ENCODE assay signal across 1 cellular context in genomic region chr16:89490386-89491237, GRCh38.
TF ChIP-seq lines count a peak whose summit lies in the region.

TSS of gene ANKRD11 (minus strand) at chr16:89490561. CDS start at chr16:89317019, 173,542 bp downstream.

TF ChIP-seq in HepG2, 621 proteins besides CTCF, POLR2A, EP300 and RAD21 (continued from another document and continues in another):
- TF ChIP-seq, protein P1, sequence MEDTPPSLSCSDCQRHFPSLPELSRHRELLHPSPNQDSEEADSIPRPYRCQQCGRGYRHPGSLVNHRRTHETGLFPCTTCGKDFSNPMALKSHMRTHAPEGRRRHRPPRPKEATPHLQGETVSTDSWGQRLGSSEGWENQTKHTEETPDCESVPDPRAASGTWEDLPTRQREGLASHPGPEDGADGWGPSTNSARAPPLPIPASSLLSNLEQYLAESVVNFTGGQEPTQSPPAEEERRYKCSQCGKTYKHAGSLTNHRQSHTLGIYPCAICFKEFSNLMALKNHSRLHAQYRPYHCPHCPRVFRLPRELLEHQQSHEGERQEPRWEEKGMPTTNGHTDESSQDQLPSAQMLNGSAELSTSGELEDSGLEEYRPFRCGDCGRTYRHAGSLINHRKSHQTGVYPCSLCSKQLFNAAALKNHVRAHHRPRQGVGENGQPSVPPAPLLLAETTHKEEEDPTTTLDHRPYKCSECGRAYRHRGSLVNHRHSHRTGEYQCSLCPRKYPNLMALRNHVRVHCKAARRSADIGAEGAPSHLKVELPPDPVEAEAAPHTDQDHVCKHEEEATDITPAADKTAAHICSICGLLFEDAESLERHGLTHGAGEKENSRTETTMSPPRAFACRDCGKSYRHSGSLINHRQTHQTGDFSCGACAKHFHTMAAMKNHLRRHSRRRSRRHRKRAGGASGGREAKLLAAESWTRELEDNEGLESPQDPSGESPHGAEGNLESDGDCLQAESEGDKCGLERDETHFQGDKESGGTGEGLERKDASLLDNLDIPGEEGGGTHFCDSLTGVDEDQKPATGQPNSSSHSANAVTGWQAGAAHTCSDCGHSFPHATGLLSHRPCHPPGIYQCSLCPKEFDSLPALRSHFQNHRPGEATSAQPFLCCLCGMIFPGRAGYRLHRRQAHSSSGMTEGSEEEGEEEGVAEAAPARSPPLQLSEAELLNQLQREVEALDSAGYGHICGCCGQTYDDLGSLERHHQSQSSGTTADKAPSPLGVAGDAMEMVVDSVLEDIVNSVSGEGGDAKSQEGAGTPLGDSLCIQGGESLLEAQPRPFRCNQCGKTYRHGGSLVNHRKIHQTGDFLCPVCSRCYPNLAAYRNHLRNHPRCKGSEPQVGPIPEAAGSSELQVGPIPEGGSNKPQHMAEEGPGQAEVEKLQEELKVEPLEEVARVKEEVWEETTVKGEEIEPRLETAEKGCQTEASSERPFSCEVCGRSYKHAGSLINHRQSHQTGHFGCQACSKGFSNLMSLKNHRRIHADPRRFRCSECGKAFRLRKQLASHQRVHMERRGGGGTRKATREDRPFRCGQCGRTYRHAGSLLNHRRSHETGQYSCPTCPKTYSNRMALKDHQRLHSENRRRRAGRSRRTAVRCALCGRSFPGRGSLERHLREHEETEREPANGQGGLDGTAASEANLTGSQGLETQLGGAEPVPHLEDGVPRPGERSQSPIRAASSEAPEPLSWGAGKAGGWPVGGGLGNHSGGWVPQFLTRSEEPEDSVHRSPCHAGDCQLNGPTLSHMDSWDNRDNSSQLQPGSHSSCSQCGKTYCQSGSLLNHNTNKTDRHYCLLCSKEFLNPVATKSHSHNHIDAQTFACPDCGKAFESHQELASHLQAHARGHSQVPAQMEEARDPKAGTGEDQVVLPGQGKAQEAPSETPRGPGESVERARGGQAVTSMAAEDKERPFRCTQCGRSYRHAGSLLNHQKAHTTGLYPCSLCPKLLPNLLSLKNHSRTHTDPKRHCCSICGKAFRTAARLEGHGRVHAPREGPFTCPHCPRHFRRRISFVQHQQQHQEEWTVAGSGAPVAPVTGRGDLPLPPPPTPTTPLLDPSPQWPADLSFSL (CRISPR knock-in tag; IDR thresholded peaks at IDR 0.05): no peak
- TF ChIP-seq ZNF138 (CRISPR knock-in tag; IDR thresholded peaks at IDR 0.05; ENCODE audit: low read depth) (peak; percentile 49; the same call in 1 of the 2 replicates), ZBTB44 (CRISPR knock-in tag; IDR thresholded peaks at IDR 0.05) (peak; percentile 67; the same call in 1 of the 2 replicates), ZNF253 (CRISPR knock-in tag; IDR thresholded peaks at IDR 0.05; ENCODE audit: borderline replicate concordance) (no peak), MYPOP (CRISPR knock-in tag; IDR thresholded peaks at IDR 0.05) (no peak), ZSCAN21 (CRISPR knock-in tag; IDR thresholded peaks at IDR 0.05; ENCODE audit: borderline replicate concordance) (peak; percentile 47; the same call in 1 of the 2 replicates), ZNF777 (CRISPR knock-in tag; IDR thresholded peaks at IDR 0.05) (peak; percentile 99), ZNF510 (CRISPR knock-in tag; IDR thresholded peaks at IDR 0.05; ENCODE audit: low read depth) (0 out of 2 replicates have a peak, but pooled peaks have one; percentile 71), ZBTB49 (CRISPR knock-in tag; IDR thresholded peaks at IDR 0.05; ENCODE audit: borderline replicate concordance) (no peak; the same call in 1 of the 2 replicates), JUN (CRISPR knock-in tag; IDR thresholded peaks at IDR 0.05) (no peak), ZNF781 (CRISPR knock-in tag; IDR thresholded peaks at IDR 0.05; ENCODE audit: borderline replicate concordance, not compliant biosample characterization) (no peak), NBN (conservative IDR thresholded peaks at IDR 0.05) (no peak), SP4 (CRISPR knock-in tag; IDR thresholded peaks at IDR 0.05) (peak; percentile 81), ZNF205 (CRISPR knock-in tag; IDR thresholded peaks at IDR 0.05) (no peak; the same call in 1 of the 2 replicates), MIXL1 (CRISPR knock-in tag; IDR thresholded peaks at IDR 0.05) (peak; percentile 75), MBD4 (IDR thresholded peaks at IDR 0.05; ENCODE audit: borderline replicate concordance, low read length) (no peak), FOXK2 (IDR thresholded peaks at IDR 0.05) (peak; percentile 87), TFE3 (CRISPR knock-in tag; IDR thresholded peaks at IDR 0.05) (peak; percentile 3; the same call in 1 of the 2 replicates), ZNF75D (CRISPR knock-in tag; IDR thresholded peaks at IDR 0.05; ENCODE audit: borderline replicate concordance) (no peak), SUZ12 (IDR thresholded peaks at IDR 0.05; ENCODE audit: low read depth, low read length) (no peak), ASH2L (IDR thresholded peaks at IDR 0.05; ENCODE audit: insufficient read length, low read depth, low read length) (peak; percentile 97), ZNF136 (CRISPR knock-in tag; IDR thresholded peaks at IDR 0.05; ENCODE audit: low read depth) (no peak; the same call in 1 of the 2 replicates), NFRKB (IDR thresholded peaks at IDR 0.05) (no peak), ZNF607 (CRISPR knock-in tag; IDR thresholded peaks at IDR 0.05; ENCODE audit: borderline replicate concordance) (peak; percentile 72), RELA (CRISPR knock-in tag; IDR thresholded peaks at IDR 0.05) (no peak; the same call in 1 of the 2 replicates), CENPBD1 (CRISPR knock-in tag; IDR thresholded peaks at IDR 0.05; ENCODE audit: borderline replicate concordance, low read depth) (no peak), ZNF549 (CRISPR knock-in tag; IDR thresholded peaks at IDR 0.05) (no peak), ZNF576 (CRISPR knock-in tag; IDR thresholded peaks at IDR 0.05) (peak; percentile 84; the same call in 1 of the 2 replicates), POLR2G (IDR thresholded peaks at IDR 0.05; ENCODE audit: low read depth, low read length) (peak; percentile 86), NR2F2 (IDR thresholded peaks at IDR 0.05; ENCODE audit: borderline replicate concordance, low read depth) (no peak; the same call in 1 of the 2 replicates), ATF7-NPFF (CRISPR knock-in tag; IDR thresholded peaks at IDR 0.05; ENCODE audit: low read depth) (peak; percentile 80), LCORL (IDR thresholded peaks at IDR 0.05) (no peak), LCORL (CRISPR knock-in tag; IDR thresholded peaks at IDR 0.05) (0 out of 2 replicates have a peak, but pooled peaks have one; percentile 17)
- TF ChIP-seq, protein P2, sequence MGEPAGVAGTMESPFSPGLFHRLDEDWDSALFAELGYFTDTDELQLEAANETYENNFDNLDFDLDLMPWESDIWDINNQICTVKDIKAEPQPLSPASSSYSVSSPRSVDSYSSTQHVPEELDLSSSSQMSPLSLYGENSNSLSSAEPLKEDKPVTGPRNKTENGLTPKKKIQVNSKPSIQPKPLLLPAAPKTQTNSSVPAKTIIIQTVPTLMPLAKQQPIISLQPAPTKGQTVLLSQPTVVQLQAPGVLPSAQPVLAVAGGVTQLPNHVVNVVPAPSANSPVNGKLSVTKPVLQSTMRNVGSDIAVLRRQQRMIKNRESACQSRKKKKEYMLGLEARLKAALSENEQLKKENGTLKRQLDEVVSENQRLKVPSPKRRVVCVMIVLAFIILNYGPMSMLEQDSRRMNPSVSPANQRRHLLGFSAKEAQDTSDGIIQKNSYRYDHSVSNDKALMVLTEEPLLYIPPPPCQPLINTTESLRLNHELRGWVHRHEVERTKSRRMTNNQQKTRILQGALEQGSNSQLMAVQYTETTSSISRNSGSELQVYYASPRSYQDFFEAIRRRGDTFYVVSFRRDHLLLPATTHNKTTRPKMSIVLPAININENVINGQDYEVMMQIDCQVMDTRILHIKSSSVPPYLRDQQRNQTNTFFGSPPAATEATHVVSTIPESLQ (CRISPR knock-in tag; conservative IDR thresholded peaks at IDR 0.05): no peak; the same call in 1 of the 2 replicates
- TF ChIP-seq, protein P3, sequence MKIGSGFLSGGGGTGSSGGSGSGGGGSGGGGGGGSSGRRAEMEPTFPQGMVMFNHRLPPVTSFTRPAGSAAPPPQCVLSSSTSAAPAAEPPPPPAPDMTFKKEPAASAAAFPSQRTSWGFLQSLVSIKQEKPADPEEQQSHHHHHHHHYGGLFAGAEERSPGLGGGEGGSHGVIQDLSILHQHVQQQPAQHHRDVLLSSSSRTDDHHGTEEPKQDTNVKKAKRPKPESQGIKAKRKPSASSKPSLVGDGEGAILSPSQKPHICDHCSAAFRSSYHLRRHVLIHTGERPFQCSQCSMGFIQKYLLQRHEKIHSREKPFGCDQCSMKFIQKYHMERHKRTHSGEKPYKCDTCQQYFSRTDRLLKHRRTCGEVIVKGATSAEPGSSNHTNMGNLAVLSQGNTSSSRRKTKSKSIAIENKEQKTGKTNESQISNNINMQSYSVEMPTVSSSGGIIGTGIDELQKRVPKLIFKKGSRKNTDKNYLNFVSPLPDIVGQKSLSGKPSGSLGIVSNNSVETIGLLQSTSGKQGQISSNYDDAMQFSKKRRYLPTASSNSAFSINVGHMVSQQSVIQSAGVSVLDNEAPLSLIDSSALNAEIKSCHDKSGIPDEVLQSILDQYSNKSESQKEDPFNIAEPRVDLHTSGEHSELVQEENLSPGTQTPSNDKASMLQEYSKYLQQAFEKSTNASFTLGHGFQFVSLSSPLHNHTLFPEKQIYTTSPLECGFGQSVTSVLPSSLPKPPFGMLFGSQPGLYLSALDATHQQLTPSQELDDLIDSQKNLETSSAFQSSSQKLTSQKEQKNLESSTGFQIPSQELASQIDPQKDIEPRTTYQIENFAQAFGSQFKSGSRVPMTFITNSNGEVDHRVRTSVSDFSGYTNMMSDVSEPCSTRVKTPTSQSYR (CRISPR knock-in tag; IDR thresholded peaks at IDR 0.05; ENCODE audit: borderline replicate concordance): no peak
- TF ChIP-seq, protein P4, sequence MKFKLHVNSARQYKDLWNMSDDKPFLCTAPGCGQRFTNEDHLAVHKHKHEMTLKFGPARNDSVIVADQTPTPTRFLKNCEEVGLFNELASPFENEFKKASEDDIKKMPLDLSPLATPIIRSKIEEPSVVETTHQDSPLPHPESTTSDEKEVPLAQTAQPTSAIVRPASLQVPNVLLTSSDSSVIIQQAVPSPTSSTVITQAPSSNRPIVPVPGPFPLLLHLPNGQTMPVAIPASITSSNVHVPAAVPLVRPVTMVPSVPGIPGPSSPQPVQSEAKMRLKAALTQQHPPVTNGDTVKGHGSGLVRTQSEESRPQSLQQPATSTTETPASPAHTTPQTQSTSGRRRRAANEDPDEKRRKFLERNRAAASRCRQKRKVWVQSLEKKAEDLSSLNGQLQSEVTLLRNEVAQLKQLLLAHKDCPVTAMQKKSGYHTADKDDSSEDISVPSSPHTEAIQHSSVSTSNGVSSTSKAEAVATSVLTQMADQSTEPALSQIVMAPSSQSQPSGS (CRISPR knock-in tag; IDR thresholded peaks at IDR 0.05): peak; percentile 74
